Comparison of ENCODE assay signal across 1 cellular context in genomic region chr1:205227584-205228006, GRCh38.
TF ChIP-seq lines count a peak whose summit lies in the region.

A gene with protein sequence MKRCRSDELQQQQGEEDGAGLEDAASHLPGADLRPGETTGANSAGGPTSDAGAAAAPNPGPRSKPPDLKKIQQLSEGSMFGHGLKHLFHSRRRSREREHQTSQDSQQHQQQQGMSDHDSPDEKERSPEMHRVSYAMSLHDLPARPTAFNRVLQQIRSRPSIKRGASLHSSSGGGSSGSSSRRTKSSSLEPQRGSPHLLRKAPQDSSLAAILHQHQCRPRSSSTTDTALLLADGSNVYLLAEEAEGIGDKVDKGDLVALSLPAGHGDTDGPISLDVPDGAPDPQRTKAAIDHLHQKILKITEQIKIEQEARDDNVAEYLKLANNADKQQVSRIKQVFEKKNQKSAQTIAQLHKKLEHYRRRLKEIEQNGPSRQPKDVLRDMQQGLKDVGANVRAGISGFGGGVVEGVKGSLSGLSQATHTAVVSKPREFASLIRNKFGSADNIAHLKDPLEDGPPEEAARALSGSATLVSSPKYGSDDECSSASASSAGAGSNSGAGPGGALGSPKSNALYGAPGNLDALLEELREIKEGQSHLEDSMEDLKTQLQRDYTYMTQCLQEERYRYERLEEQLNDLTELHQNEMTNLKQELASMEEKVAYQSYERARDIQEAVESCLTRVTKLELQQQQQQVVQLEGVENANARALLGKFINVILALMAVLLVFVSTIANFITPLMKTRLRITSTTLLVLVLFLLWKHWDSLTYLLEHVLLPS (plus strand): TSS chr1:205227946. CDS start chr1:205228565, 619 bp downstream.

TF ChIP-seq in HEK293, 187 proteins besides CTCF, POLR2A, EP300 and RAD21 (continued from another document and continues in another):
- TF ChIP-seq, protein P1, sequence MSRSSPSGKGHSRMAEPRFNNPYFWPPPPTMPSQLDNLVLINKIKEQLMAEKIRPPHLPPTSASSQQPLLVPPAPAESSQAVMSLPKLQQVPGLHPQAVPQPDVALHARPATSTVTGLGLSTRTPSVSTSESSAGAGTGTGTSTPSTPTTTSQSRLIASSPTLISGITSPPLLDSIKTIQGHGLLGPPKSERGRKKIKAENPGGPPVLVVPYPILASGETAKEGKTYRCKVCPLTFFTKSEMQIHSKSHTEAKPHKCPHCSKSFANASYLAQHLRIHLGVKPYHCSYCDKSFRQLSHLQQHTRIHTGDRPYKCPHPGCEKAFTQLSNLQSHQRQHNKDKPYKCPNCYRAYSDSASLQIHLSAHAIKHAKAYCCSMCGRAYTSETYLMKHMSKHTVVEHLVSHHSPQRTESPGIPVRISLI (tag by site-specific recombination; IDR thresholded peaks at IDR 0.05) = no peak
- TF ChIP-seq ZNF610 (tag by site-specific recombination; IDR thresholded peaks at IDR 0.05; ENCODE audit: borderline replicate concordance) (peak; percentile 57; the same call in 1 of the 2 replicates), ZNF768 (tag by site-specific recombination; IDR thresholded peaks at IDR 0.05) (no peak), ZNF416 (tag by site-specific recombination; IDR thresholded peaks at IDR 0.05) (no peak), ZNF433 (tag by site-specific recombination; IDR thresholded peaks at IDR 0.05; ENCODE audit: low read depth) (no peak), ZNF350 (tag by site-specific recombination; IDR thresholded peaks at IDR 0.05) (no peak), ZNF121 (tag by site-specific recombination; IDR thresholded peaks at IDR 0.05) (no peak), ZXDB (tag by site-specific recombination; IDR thresholded peaks at IDR 0.05) (peak; percentile 72), ZNF37A (tag by site-specific recombination; IDR thresholded peaks at IDR 0.05) (no peak), PATZ1 (tag by site-specific recombination; IDR thresholded peaks at IDR 0.05) (peak; percentile 90), ZNF830 (tag by site-specific recombination; IDR thresholded peaks at IDR 0.05; ENCODE audit: low read depth) (no peak), ZNF518A (tag by site-specific recombination; conservative IDR thresholded peaks at IDR 0.05; ENCODE audit: low read depth) (no peak), ZNF707 (tag by site-specific recombination; IDR thresholded peaks at IDR 0.05) (no peak), ZSCAN23 (tag by site-specific recombination; IDR thresholded peaks at IDR 0.05) (peak; percentile 73; the same call in 1 of the 2 replicates), ZNF24 (tag by site-specific recombination; IDR thresholded peaks at IDR 0.05) (peak; percentile 51; the same call in 1 of the 2 replicates), KLF16 (tag by site-specific recombination; IDR thresholded peaks at IDR 0.05) (no peak), ZNF521 (tag by site-specific recombination; IDR thresholded peaks at IDR 0.05) (no peak), MZF1 (tag by site-specific recombination; IDR thresholded peaks at IDR 0.05; ENCODE audit: borderline replicate concordance) (peak; percentile 65; the same call in 1 of the 2 replicates), TRIM28 (IDR thresholded peaks at IDR 0.05; ENCODE audit: borderline replicate concordance, low read length) (no peak), ZNF623 (tag by site-specific recombination; IDR thresholded peaks at IDR 0.05) (no peak), ZFHX2 (tag by site-specific recombination; conservative IDR thresholded peaks at IDR 0.05) (peak; percentile 98), GFI1B (tag by site-specific recombination; IDR thresholded peaks at IDR 0.05) (no peak), ZNF214 (tag by site-specific recombination; IDR thresholded peaks at IDR 0.05; ENCODE audit: borderline replicate concordance) (no peak), ZNF785 (tag by site-specific recombination; IDR thresholded peaks at IDR 0.05) (no peak), PBX3 (CRISPR knock-in tag; IDR thresholded peaks at IDR 0.05) (peak; percentile 96), ZNF510 (tag by site-specific recombination; IDR thresholded peaks at IDR 0.05; ENCODE audit: insufficient replicate concordance) (no peak), ZNF624 (tag by site-specific recombination; IDR thresholded peaks at IDR 0.05) (no peak), ZNF558 (tag by site-specific recombination; IDR thresholded peaks at IDR 0.05) (no peak), ZNF2 (tag by site-specific recombination; IDR thresholded peaks at IDR 0.05) (0 out of 2 replicates have a peak, but pooled peaks have one; percentile 22), ZNF302 (tag by site-specific recombination; IDR thresholded peaks at IDR 0.05; ENCODE audit: low read depth) (no peak), ZNF18 (tag by site-specific recombination; IDR thresholded peaks at IDR 0.05) (no peak), ZFP37 (tag by site-specific recombination; IDR thresholded peaks at IDR 0.05) (no peak), ZNF600 (tag by site-specific recombination; IDR thresholded peaks at IDR 0.05) (no peak)
- TF ChIP-seq, protein P2, sequence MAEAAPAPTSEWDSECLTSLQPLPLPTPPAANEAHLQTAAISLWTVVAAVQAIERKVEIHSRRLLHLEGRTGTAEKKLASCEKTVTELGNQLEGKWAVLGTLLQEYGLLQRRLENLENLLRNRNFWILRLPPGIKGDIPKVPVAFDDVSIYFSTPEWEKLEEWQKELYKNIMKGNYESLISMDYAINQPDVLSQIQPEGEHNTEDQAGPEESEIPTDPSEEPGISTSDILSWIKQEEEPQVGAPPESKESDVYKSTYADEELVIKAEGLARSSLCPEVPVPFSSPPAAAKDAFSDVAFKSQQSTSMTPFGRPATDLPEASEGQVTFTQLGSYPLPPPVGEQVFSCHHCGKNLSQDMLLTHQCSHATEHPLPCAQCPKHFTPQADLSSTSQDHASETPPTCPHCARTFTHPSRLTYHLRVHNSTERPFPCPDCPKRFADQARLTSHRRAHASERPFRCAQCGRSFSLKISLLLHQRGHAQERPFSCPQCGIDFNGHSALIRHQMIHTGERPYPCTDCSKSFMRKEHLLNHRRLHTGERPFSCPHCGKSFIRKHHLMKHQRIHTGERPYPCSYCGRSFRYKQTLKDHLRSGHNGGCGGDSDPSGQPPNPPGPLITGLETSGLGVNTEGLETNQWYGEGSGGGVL (tag by site-specific recombination; IDR thresholded peaks at IDR 0.05) = peak; percentile 46
- TF ChIP-seq, protein P3, sequence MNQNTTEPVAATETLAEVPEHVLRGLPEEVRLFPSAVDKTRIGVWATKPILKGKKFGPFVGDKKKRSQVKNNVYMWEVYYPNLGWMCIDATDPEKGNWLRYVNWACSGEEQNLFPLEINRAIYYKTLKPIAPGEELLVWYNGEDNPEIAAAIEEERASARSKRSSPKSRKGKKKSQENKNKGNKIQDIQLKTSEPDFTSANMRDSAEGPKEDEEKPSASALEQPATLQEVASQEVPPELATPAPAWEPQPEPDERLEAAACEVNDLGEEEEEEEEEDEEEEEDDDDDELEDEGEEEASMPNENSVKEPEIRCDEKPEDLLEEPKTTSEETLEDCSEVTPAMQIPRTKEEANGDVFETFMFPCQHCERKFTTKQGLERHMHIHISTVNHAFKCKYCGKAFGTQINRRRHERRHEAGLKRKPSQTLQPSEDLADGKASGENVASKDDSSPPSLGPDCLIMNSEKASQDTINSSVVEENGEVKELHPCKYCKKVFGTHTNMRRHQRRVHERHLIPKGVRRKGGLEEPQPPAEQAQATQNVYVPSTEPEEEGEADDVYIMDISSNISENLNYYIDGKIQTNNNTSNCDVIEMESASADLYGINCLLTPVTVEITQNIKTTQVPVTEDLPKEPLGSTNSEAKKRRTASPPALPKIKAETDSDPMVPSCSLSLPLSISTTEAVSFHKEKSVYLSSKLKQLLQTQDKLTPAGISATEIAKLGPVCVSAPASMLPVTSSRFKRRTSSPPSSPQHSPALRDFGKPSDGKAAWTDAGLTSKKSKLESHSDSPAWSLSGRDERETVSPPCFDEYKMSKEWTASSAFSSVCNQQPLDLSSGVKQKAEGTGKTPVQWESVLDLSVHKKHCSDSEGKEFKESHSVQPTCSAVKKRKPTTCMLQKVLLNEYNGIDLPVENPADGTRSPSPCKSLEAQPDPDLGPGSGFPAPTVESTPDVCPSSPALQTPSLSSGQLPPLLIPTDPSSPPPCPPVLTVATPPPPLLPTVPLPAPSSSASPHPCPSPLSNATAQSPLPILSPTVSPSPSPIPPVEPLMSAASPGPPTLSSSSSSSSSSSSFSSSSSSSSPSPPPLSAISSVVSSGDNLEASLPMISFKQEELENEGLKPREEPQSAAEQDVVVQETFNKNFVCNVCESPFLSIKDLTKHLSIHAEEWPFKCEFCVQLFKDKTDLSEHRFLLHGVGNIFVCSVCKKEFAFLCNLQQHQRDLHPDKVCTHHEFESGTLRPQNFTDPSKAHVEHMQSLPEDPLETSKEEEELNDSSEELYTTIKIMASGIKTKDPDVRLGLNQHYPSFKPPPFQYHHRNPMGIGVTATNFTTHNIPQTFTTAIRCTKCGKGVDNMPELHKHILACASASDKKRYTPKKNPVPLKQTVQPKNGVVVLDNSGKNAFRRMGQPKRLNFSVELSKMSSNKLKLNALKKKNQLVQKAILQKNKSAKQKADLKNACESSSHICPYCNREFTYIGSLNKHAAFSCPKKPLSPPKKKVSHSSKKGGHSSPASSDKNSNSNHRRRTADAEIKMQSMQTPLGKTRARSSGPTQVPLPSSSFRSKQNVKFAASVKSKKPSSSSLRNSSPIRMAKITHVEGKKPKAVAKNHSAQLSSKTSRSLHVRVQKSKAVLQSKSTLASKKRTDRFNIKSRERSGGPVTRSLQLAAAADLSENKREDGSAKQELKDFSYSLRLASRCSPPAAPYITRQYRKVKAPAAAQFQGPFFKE (tag by site-specific recombination; IDR thresholded peaks at IDR 0.05; ENCODE audit: borderline replicate concordance) = no peak
